ENCODE assay signal across 11 cellular contexts in genomic region chr7:20200361-20200760, GRCh38. TPM values are rescaled to one million over a fixed set of nuclear protein-coding genes. Genes with fewer than 3 reads are reported as not detected.
A peak's percentile ranks its signal among the peaks of the same experiment; 100 is the strongest.
DNase-seq lines count a peak whose midpoint lies in the region; ATAC-seq and TF ChIP-seq lines count a peak whose summit lies in the region.
"Had no signal": no experiment of that assay in that cellular context is flagged by ENCODE, and none has a peak within 500 bp of the region (broad histone marks: within the 10 kb centered on the region; RNA-seq: fewer than 3 reads in every experiment).

No MANE protein-coding gene starts in this region.

- H4K20me1 ChIP-seq in OCI-LY7 (ENCODE audit: insufficient read depth, low read length), result no peaks in the 10 kb centered on the region

- H3K4me1 ChIP-seq in OCI-LY7 (ENCODE audit: insufficient read depth, low read length, poor library complexity, severe bottlenecking), result peaks cover 33% of the 10 kb centered on the region
- no peaks in the 10 kb centered on the region for H3K4me1 ChIP-seq in prostate gland (replicated peaks)
- H3K4me1 ChIP-seq: right lobe of liver had no signal

- H3K27me3 ChIP-seq in prostate gland (replicated peaks; ENCODE audit: insufficient read depth), result no peaks in the 10 kb centered on the region
- H3K27me3 ChIP-seq: cardiac muscle cell, right lobe of liver had no signal

- H3K4me1 Mint-ChIP-seq in stimulated activated naive B cell treated with anti-CD40 and anti-IgM and Interleukin-4, amounts not matched to agents 10 μg/mL and 1 μg/mL and 100 μg/mL, for 72 hours, result peaks cover 20 to 38% of the 10 kb centered on the region in 2 donors

- peaks cover 0 to 4% of the 10 kb centered on the region in 2 donors for H3K36me3 Mint-ChIP-seq in stimulated activated naive B cell treated with anti-CD40 and anti-IgM and Interleukin-4, amounts not matched to agents 10 μg/mL and 1 μg/mL and 100 μg/mL, for 72 hours

- H3K4me3 Mint-ChIP-seq in stimulated activated naive B cell treated with anti-CD40 and anti-IgM and Interleukin-4, amounts not matched to agents 10 μg/mL and 1 μg/mL and 100 μg/mL, for 72 hours, result no peak overlapping the region
- H3K4me3 Mint-ChIP-seq: activated T-cell treated with anti-CD3 and anti-CD28 coated beads, Interleukin-2, amount 50 U/mL, for 4 hours; T-helper 2 cell treated with Interferon-gamma antibody and Interleukin-4, amounts not matched to agents 5 μg/mL and 100 μg/mL, for 36 hours had no signal

- TF ChIP-seq CTCF in OCI-LY7 (conservative IDR thresholded peaks at IDR 0.05; ENCODE audit: low read length) (no peak), prostate gland (IDR thresholded peaks at IDR 0.05) (no peak)

- 51% methylated on average over 3 of the region's 3 CpGs for WGBS in prostate gland

- DNase-seq in OCI-LY7 (ENCODE audit: low spot score), result no peak
- DNase-seq in stimulated activated naive B cell treated with anti-CD40 and anti-IgM and Interleukin-4, amounts not matched to agents 10 μg/mL and 1 μg/mL and 100 μg/mL, for 72 hours, result no peak
- no peak for DNase-seq in prostate gland (ENCODE audit: low spot score)
- no peak for DNase-seq in glomerular visceral epithelial cell (ENCODE audit: extremely low spot score)
- DNase-seq in posterior cingulate gyrus, result no peak
- DNase-seq: activated T-cell treated with anti-CD3 and anti-CD28 coated beads, Interleukin-2, amount 50 U/mL, for 4 hours; right lobe of liver had no signal

- intact Hi-C loops in OCI-LY7 (cut with micrococcal nuclease; ENCODE audit: unreplicated experiment), result no loop called here
- intact Hi-C loops in prostate gland (cut with DNase I), result no loop called here
- intact Hi-C loops in posterior cingulate gyrus (cut with DNase I), result no loop called here

- no peak overlapping the region for H3K4me3 ChIP-seq in OCI-LY7 (ENCODE audit: low read depth, low read length, poor library complexity, severe bottlenecking)
- H3K4me3 ChIP-seq in prostate gland, result no peak overlapping the region
- H3K4me3 ChIP-seq: cardiac muscle cell, right lobe of liver had no signal

- H3K79me2 ChIP-seq in OCI-LY7 (ENCODE audit: insufficient read depth, low read depth, low read length), result no peaks in the 10 kb centered on the region; the same call in 1 of the 2 replicates

- TF ChIP-seq POLR2A in prostate gland (IDR thresholded peaks at IDR 0.05), result no peak

- H3K36me3 ChIP-seq in OCI-LY7 (ENCODE audit: insufficient read depth, low read length) (peaks cover 5% of the 10 kb centered on the region; the same call in 1 of the 2 replicates), prostate gland (no peaks in the 10 kb centered on the region)
- H3K36me3 ChIP-seq: cardiac muscle cell, right lobe of liver had no signal

- H3K27ac Mint-ChIP-seq in stimulated activated naive B cell treated with anti-CD40 and anti-IgM and Interleukin-4, amounts not matched to agents 10 μg/mL and 1 μg/mL and 100 μg/mL, for 72 hours, result peak overlapping the region; percentile 56
- H3K27ac Mint-ChIP-seq: T-helper 2 cell treated with Interferon-gamma antibody and Interleukin-4, amounts not matched to agents 5 μg/mL and 100 μg/mL, for 36 hours had no signal

- no peaks in the 10 kb centered on the region for H3K9me3 Mint-ChIP-seq in stimulated activated naive B cell treated with anti-CD40 and anti-IgM and Interleukin-4, amounts not matched to agents 10 μg/mL and 1 μg/mL and 100 μg/mL, for 72 hours
- H3K9me3 Mint-ChIP-seq: activated T-cell treated with anti-CD3 and anti-CD28 coated beads, Interleukin-2, amount 50 U/mL, for 4 hours; T-helper 2 cell treated with Interferon-gamma antibody and Interleukin-4, amounts not matched to agents 5 μg/mL and 100 μg/mL, for 36 hours had no signal

- POLR2A ChIA-PET in OCI-LY7 (lab: Charles Lee), result no interaction called here

- ATAC-seq in GM18873 (IDR thresholded peaks at IDR 0.05; ENCODE audit: low FRiP score, unreplicated experiment) (peak; percentile 33), HG02973 (IDR thresholded peaks at IDR 0.05; ENCODE audit: unreplicated experiment) (peak; percentile 43)
- ATAC-seq in stimulated activated naive B cell treated with anti-CD40 and anti-IgM and Interleukin-4, amounts not matched to agents 10 μg/mL and 1 μg/mL and 100 μg/mL, for 72 hours (replicated peaks), result peak in 1 of 2 donors; percentile 14
- ATAC-seq: activated T-cell treated with anti-CD3 and anti-CD28 coated beads, Interleukin-2, amount 50 U/mL, for 4 hours had no signal

- H2AFZ ChIP-seq in OCI-LY7 (ENCODE audit: low read length), result peak overlapping the region; percentile 68; the same call in 1 of the 2 replicates

- CTCF ChIA-PET in OCI-LY7 (lab: Charles Lee; ENCODE audit: unreplicated experiment), result no interaction called here

- BruUV-seq in OCI-LY7 (replicated peaks; lab: Mats Ljungman, UMichigan), result no TSS peak

- no peaks in the 10 kb centered on the region for H3K27me3 Mint-ChIP-seq in stimulated activated naive B cell treated with anti-CD40 and anti-IgM and Interleukin-4, amounts not matched to agents 10 μg/mL and 1 μg/mL and 100 μg/mL, for 72 hours

- H3K9me2 ChIP-seq in OCI-LY7 (ENCODE audit: insufficient read depth, low read length), result no peaks in the 10 kb centered on the region

- H3K27ac ChIP-seq in OCI-LY7 (ENCODE audit: low read depth, low read length, poor library complexity, severe bottlenecking), result no peak overlapping the region
- no peak overlapping the region for H3K27ac ChIP-seq in prostate gland
- H3K27ac ChIP-seq: cardiac muscle cell, right lobe of liver had no signal

- peak overlapping the region; percentile 66 for H3K4me2 ChIP-seq in OCI-LY7 (ENCODE audit: low read length)

- H3K9me3 ChIP-seq in OCI-LY7 (ENCODE audit: low read length) (no peaks in the 10 kb centered on the region), prostate gland (no peaks in the 10 kb centered on the region)
- H3K9me3 ChIP-seq: right lobe of liver had no signal

RNA-seq across cellular contexts. Expression of gene MACC1, which starts 16.8 kb away (rescaled TPM):
- 5.0 and 6.5 TPM in 2 replicates for total RNA-seq in OCI-LY7 (2014; rRNA removed; shearing (Covaris generic))
- total RNA-seq in OCI-LY7 (2022) (9.1 and 11.1 TPM in 2 replicates), prostate gland (1 to 10 TPM; 3.0 to 3.4 TPM)
